Comparison of ENCODE assay signal across 8 cellular contexts in genomic region chr1:14924455-14925325, GRCh38.
DNase-seq lines count a peak whose midpoint lies in the region; ATAC-seq and TF ChIP-seq lines count a peak whose summit lies in the region.

No MANE protein-coding gene starts in this region.

- H3K9me3 ChIP-seq in A673 (ENCODE audit: low read depth, low read length, poor library complexity, severe bottlenecking): no peaks in the 10 kb centered on the region
- H3K9me3 ChIP-seq in effector memory CD4-positive, alpha-beta T cell (ENCODE audit: control insufficient read depth, low read length): no peaks in the 10 kb centered on the region
- H3K9me3 ChIP-seq in lower lobe of right lung: no peaks in the 10 kb centered on the region
- no peaks in the 10 kb centered on the region for H3K9me3 ChIP-seq in testis

- no peak overlapping the region for H3K27ac Mint-ChIP-seq in T-cell

- peak overlapping the region; percentile 28 to 69 (median 34) for H3K4me3 Mint-ChIP-seq in T-cell

- TF ChIP-seq CTCF in A673 (conservative IDR thresholded peaks at IDR 0.05; ENCODE audit: low read depth, low read length) (no peak), GM10266 (IDR thresholded peaks at IDR 0.05; ENCODE audit: control insufficient read depth, insufficient read depth, low read depth, missing control alignments) (peak; percentile 8), lower lobe of right lung (IDR thresholded peaks at IDR 0.05) (peak; percentile 15), testis (IDR thresholded peaks at IDR 0.05) (no peak)

- H3K27me3 Mint-ChIP-seq in T-cell: peaks cover 42 to 58% of the 10 kb centered on the region in 2 donors

- H3K4me1 ChIP-seq in A673 (ENCODE audit: insufficient read depth, low read length, poor library complexity, severe bottlenecking) (no peaks in the 10 kb centered on the region), lower lobe of right lung (peaks cover 26% of the 10 kb centered on the region), testis (peaks cover 26% of the 10 kb centered on the region)
- H3K4me1 ChIP-seq in effector memory CD4-positive, alpha-beta T cell (ENCODE audit: control insufficient read depth, insufficient read depth, low read length, poor library complexity, severe bottlenecking): peaks cover 6% of the 10 kb centered on the region

- no TSS peak for BruUV-seq in A673 (replicated peaks; lab: Mats Ljungman, UMichigan)

- peak; percentile 35 to 51 (median 44) for ATAC-seq in T-cell (replicated peaks in 1 of 4)
- peak; percentile 75 to 83 for ATAC-seq in lower lobe of right lung
- ATAC-seq in GM18519 (IDR thresholded peaks at IDR 0.05; ENCODE audit: low FRiP score, unreplicated experiment): no peak

- no peak for TF ChIP-seq POLR2A in testis (IDR thresholded peaks at IDR 0.05)

- peak; percentile 42 for DNase-seq in A673 (ENCODE audit: low spot score)
- peak; percentile 56 for DNase-seq in GM10266 (ENCODE audit: extremely low spot score)
- peak in 1 of 34 experiments; percentile 4 for DNase-seq in T-cell
- no peak for DNase-seq in effector memory CD4-positive, alpha-beta T cell
- peak; percentile 69 for DNase-seq in lower lobe of right lung
- peak; percentile 59 for DNase-seq in testis
- no peak for DNase-seq in T-helper 9 cell

- H3K9me3 Mint-ChIP-seq in T-cell: no peaks in the 10 kb centered on the region

- no peaks in the 10 kb centered on the region for H3K36me3 Mint-ChIP-seq in T-cell

- intact Hi-C loops in A673 (cut with micrococcal nuclease; ENCODE audit: unreplicated experiment) (no loop called here), lower lobe of right lung (cut with DNase I) (no loop called here), testis (cut with DNase I; ENCODE audit: low total_unique reads) (loop anchor here (10.0 kb wide), 1 partner anchor 100 kb away; no protein-coding TSS in a partner anchor)

- CTCF ChIA-PET in A673 (lab: Charles Lee): no interaction called here
- CTCF ChIA-PET in T-cell (lab: Charles Lee): no interaction called here

- H3K4me1 Mint-ChIP-seq in T-cell: peaks cover 5 to 15% (median 7%) of the 10 kb centered on the region in 3 donors

- POLR2A ChIA-PET in A673 (lab: Charles Lee; ENCODE audit: low non-redundant PET): no interaction called here
- POLR2A ChIA-PET in T-cell (lab: Charles Lee): no interaction called here

- H3K4me3 ChIP-seq in A673 (ENCODE audit: low read depth, low read length, poor library complexity, severe bottlenecking): peak overlapping the region; percentile 58
- H3K4me3 ChIP-seq in effector memory CD4-positive, alpha-beta T cell (ENCODE audit: insufficient read depth, low read depth, low read length, poor library complexity, severe bottlenecking): peak overlapping the region; percentile 22
- peak overlapping the region; percentile 76 for H3K4me3 ChIP-seq in lower lobe of right lung
- H3K4me3 ChIP-seq in testis: peak overlapping the region; percentile 68 to 77

- peaks cover 10% of the 10 kb centered on the region for H3K27me3 ChIP-seq in A673 (replicated peaks; ENCODE audit: insufficient read depth, low read depth, low read length, poor library complexity)
- H3K27me3 ChIP-seq in effector memory CD4-positive, alpha-beta T cell (replicated peaks; ENCODE audit: control insufficient read depth, insufficient read depth, low read length, poor library complexity, severe bottlenecking): peaks cover 16% of the 10 kb centered on the region
- no peaks in the 10 kb centered on the region for H3K27me3 ChIP-seq in lower lobe of right lung (ENCODE audit: low read depth)
- H3K27me3 ChIP-seq in testis: no peaks in the 10 kb centered on the region

- H3K27ac ChIP-seq in A673 (ENCODE audit: low read depth, low read length, poor library complexity, severe bottlenecking) (no peak overlapping the region), lower lobe of right lung (peak overlapping the region; percentile 69), testis (peak overlapping the region; percentile 63 to 69)
- H3K27ac ChIP-seq in effector memory CD4-positive, alpha-beta T cell (ENCODE audit: insufficient read depth, low read length, poor library complexity, severe bottlenecking): no peak overlapping the region

- H3K36me3 ChIP-seq in A673 (ENCODE audit: insufficient read depth, low read length, poor library complexity, severe bottlenecking) (no peaks in the 10 kb centered on the region), lower lobe of right lung (no peaks in the 10 kb centered on the region), testis (ENCODE audit: low read depth, missing control alignments) (no peaks in the 10 kb centered on the region)
- no peaks in the 10 kb centered on the region for H3K36me3 ChIP-seq in effector memory CD4-positive, alpha-beta T cell (ENCODE audit: control insufficient read depth, insufficient read depth, low read length)

- WGBS in testis, 2 donors: 1 to 3% methylated on average over 16 to 75 of the region's 93 CpGs

Comparison
In these comparisons a context has a peak if more than half of its experiments do, and no peak if none do; other contexts are left out.
1. DNase-seq: peak in A673 (single experiment), GM10266 (single experiment), lower lobe of right lung (single experiment) and testis (single experiment); none in effector memory CD4-positive, alpha-beta T cell (0 of 3) and T-helper 9 cell (single experiment).
2. H3K27ac ChIP-seq: peak in lower lobe of right lung (single experiment) and testis (2 of 2); none in A673 (single experiment) and effector memory CD4-positive, alpha-beta T cell (single experiment).
3. H3K4me3 ChIP-seq: peak in every context shown above with its lines; median percentile 76 in lower lobe of right lung; 72 in testis; 58 in A673; 22 in effector memory CD4-positive, alpha-beta T cell.
4. CTCF ChIP-seq: peak in GM10266 (single experiment) and lower lobe of right lung (single experiment); none in A673 (single experiment) and testis (0 of 3).